In the genomic region with DNA sequence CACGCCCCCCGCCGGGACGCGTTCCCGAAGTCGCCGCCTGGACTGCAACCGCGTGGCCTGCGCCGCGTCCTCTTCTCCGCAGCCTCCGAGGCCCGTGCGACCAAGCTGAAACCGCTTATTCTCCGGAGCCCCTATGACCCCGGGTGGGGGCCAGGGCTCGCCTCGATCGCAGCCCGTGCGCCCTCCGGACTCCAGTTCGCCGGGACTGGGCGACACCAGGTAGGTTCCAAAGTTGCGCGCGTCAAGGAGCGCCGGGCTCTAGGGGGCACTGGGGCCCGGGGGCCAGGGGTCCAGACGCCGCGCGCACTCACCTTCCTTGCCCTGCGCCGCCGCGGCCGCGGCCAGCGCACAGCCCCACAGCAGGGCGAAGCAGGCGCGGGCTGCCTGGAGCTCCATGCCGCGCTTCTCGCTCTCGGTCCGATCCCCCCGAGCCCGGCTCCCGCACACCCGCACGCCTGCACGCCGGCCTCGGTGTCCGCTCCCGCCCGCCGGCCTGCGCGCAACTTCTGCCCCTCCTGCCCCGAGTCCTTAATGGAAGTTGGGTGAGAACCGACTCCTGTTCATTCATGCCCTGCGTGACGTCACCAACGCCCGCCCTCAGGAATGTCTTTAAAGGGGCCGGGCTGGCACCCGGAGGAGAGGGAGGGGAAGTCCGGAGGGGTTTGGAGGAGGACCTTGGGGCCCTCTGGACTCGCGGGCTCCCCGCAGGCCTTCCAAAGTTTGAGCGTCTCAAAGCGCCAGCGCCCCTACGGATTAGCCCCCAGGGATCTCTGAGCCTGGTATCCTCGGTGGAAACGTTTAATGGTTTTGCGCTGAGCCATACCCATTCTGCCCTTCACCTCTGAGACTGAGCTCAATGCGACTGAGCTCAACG, we compare ENCODE assay signal across 8 cellular contexts. TPM values are rescaled to one million over a fixed set of nuclear protein-coding genes. Genes with fewer than 3 reads are reported as not detected.
DNase-seq lines count a peak whose midpoint lies in the region; ATAC-seq, FAIRE-seq and TF ChIP-seq lines count a peak whose summit lies in the region.

EPHA2 (minus strand) TSS at position 533 of the 874 bp plus-strand sequence; CDS start at position 396, 137 bp downstream.

- TF ChIP-seq CTCF in AG09309 (IDR thresholded peaks at IDR 0.05; ENCODE audit: control insufficient read depth, insufficient read depth, low read depth, low read length, missing control alignments) (no peak), esophagus squamous epithelium (IDR thresholded peaks at IDR 0.05) (peak in 2 of 6 experiments; percentile 3 to 22), upper lobe of right lung (IDR thresholded peaks at IDR 0.05) (no peak)

- H3K27me3 ChIP-seq in HAP-1 (ENCODE audit: low read depth) (no peaks in the 10 kb centered on the region), esophagus squamous epithelium (peaks cover 0 to 7% (median 0%) of the 10 kb centered on the region in 4 donors), upper lobe of right lung (no peaks in the 10 kb centered on the region)

- 0 to 31% methylated on average over 2 to 11 of the region's 89 CpGs for WGBS in esophagus squamous epithelium, 2 donors

- FAIRE-seq in TTC549 (lab: Jason Lieb, UNC): peak; percentile 62

- peak in 3 of 4 donors; percentile 97 to 100 (median 97) for TF ChIP-seq POLR2A in esophagus squamous epithelium (IDR thresholded peaks at IDR 0.05)

- peaks cover 3% of the 10 kb centered on the region for H3K36me3 ChIP-seq in HAP-1 (replicated peaks)
- peaks cover 0 to 19% (median 0%) of the 10 kb centered on the region in 3 donors for H3K36me3 ChIP-seq in esophagus squamous epithelium
- H3K36me3 ChIP-seq in upper lobe of right lung: peaks cover under 1% of the 10 kb centered on the region

- peak within 1 kb of the TSS; percentile 89 for H3K4me3 ChIP-seq in AG09309 (ENCODE audit: control insufficient read depth, low read depth, low read length)
- peak within 1 kb of the TSS; percentile 73 for H3K4me3 ChIP-seq in HAP-1
- peak within 1 kb of the TSS; percentile 79 to 96 (median 88) for H3K4me3 ChIP-seq in esophagus squamous epithelium
- peak within 1 kb of the TSS; percentile 62 for H3K4me3 ChIP-seq in upper lobe of right lung

- ATAC-seq in upper lobe of right lung (peak; percentile 81), GM18861 (IDR thresholded peaks at IDR 0.05; ENCODE audit: unreplicated experiment) (no peak)

- DNase-seq in AG09309 (ENCODE audit: low read depth): no peak
- DNase-seq in HAP-1 (ENCODE audit: low spot score in 2 of 2): peak; percentile 83 to 97
- DNase-seq in esophagus squamous epithelium (lab: John Stamatoyannopoulos, UW): peak; percentile 29
- DNase-seq in midbrain (lab: John Stamatoyannopoulos, UW): peak; percentile 36
- peak; percentile 96 for DNase-seq in upper lobe of right lung
- no peak for DNase-seq in SHP77 treated with DMSO at 0.1 percent for 48 hours (lab: John Stamatoyannopoulos, UW)

- H3K9me3 ChIP-seq in HAP-1: no peaks in the 10 kb centered on the region
- no peaks in the 10 kb centered on the region for H3K9me3 ChIP-seq in esophagus squamous epithelium
- no peaks in the 10 kb centered on the region for H3K9me3 ChIP-seq in upper lobe of right lung

- intact Hi-C loops in esophagus squamous epithelium (cut with DNase I): no loop called here
- intact Hi-C loops in upper lobe of right lung (cut with DNase I): no loop called here

- H3K27ac ChIP-seq in esophagus squamous epithelium (peak within 1 kb of the TSS; percentile 93 to 98 (median 98)), upper lobe of right lung (peak within 1 kb of the TSS; percentile 89)

- in situ Hi-C loops in HAP-1 (cut with MboI; ENCODE audit: low sequenced_read_pairs): no loop called here

- H3K4me1 ChIP-seq in HAP-1: peaks cover 23% of the 10 kb centered on the region
- peaks cover 32 to 92% (median 40%) of the 10 kb centered on the region in 3 donors for H3K4me1 ChIP-seq in esophagus squamous epithelium
- peaks cover 44% of the 10 kb centered on the region for H3K4me1 ChIP-seq in upper lobe of right lung

RNA-seq across cellular contexts. Expression of gene EPHA2, which starts in this region (rescaled TPM):
- total RNA-seq in esophagus squamous epithelium (100 to 1,000 TPM in 3 of 4 donors, 10 to 100 TPM in 1; 87.5 to 225 (median 137) TPM), upper lobe of right lung (44.8 TPM)

Comparison
In these comparisons a context has a peak if more than half of its experiments do, and no peak if none do; other contexts are left out.
1. DNase-seq: peak in HAP-1 (2 of 2), esophagus squamous epithelium (single experiment), midbrain (single experiment) and upper lobe of right lung (single experiment); none in AG09309 (single experiment) and SHP77 treated with DMSO at 0.1 percent for 48 hours (single experiment).
2. Peak in every context shown above with its lines, with median percentiles within 50 percentile points of each other: H3K4me3 ChIP-seq.